Comparison of ENCODE assay signal across 13 cellular contexts in genomic region chr1:91792393-91793032, GRCh38.
DNase-seq lines count a peak whose midpoint lies in the region; ATAC-seq and TF ChIP-seq lines count a peak whose summit lies in the region.
"Had no signal": no experiment of that assay in that cellular context is flagged by ENCODE, and none has a peak within 500 bp of the region (broad histone marks: within the 10 kb centered on the region; RNA-seq: fewer than 3 reads in every experiment).

No MANE protein-coding gene starts in this region.

- TF ChIP-seq EP300 in gastroesophageal sphincter (IDR thresholded peaks at IDR 0.05) = no peak

- H3K36me3 ChIP-seq in H7 (replicated peaks; ENCODE audit: control insufficient read depth, insufficient read depth, low read length) (no peaks in the 10 kb centered on the region), OCI-LY1 (ENCODE audit: insufficient read depth, low read length) (no peaks in the 10 kb centered on the region), gastroesophageal sphincter (peaks cover 0 to 16% of the 10 kb centered on the region in 2 donors), gastrocnemius medialis (no peaks in the 10 kb centered on the region)

- H4K20me1 ChIP-seq in OCI-LY1 (ENCODE audit: insufficient read depth, low read length) = no peaks in the 10 kb centered on the region

- no peaks in the 10 kb centered on the region for H3K9me2 ChIP-seq in OCI-LY1 (ENCODE audit: low read depth, low read length)
- H3K9me2 ChIP-seq: SK-N-SH had no signal

- H3K27me3 ChIP-seq in H7 (ENCODE audit: control insufficient read depth, insufficient read depth, low read length) = peaks cover 2% of the 10 kb centered on the region; the same call in 1 of the 2 replicates
- H3K27me3 ChIP-seq in OCI-LY1 (ENCODE audit: insufficient read depth, low read length) = no peaks in the 10 kb centered on the region
- H3K27me3 ChIP-seq in gastroesophageal sphincter = no peaks in the 10 kb centered on the region
- H3K27me3 ChIP-seq in gastrocnemius medialis = no peaks in the 10 kb centered on the region

- H3K4me3 Mint-ChIP-seq in endothelial cell (ENCODE audit: unreplicated experiment) = no peak overlapping the region
- H3K4me3 Mint-ChIP-seq: stimulated activated naive B cell treated with anti-CD40 and anti-IgM and Interleukin-4, amounts not matched to agents 10 μg/mL and 1 μg/mL and 100 μg/mL, for 72 hours had no signal

- H3K9ac ChIP-seq in OCI-LY1 (ENCODE audit: low read length) = no peak overlapping the region
- H3K9ac ChIP-seq: SK-N-SH had no signal

- H3K9me3 Mint-ChIP-seq in endothelial cell (ENCODE audit: unreplicated experiment) = no peaks in the 10 kb centered on the region

- peaks cover 27% of the 10 kb centered on the region for H3K4me1 Mint-ChIP-seq in endothelial cell (ENCODE audit: unreplicated experiment)
- H3K4me1 Mint-ChIP-seq: stimulated activated naive B cell treated with anti-CD40 and anti-IgM and Interleukin-4, amounts not matched to agents 10 μg/mL and 1 μg/mL and 100 μg/mL, for 72 hours had no signal

- no peak overlapping the region for H2AFZ ChIP-seq in OCI-LY1 (ENCODE audit: low read length)

- ATAC-seq in gastroesophageal sphincter (no peak), gastrocnemius medialis (peak in 1 of 2 donors; percentile 31), HG02973 (IDR thresholded peaks at IDR 0.05; ENCODE audit: unreplicated experiment) (no peak), GM21381 (IDR thresholded peaks at IDR 0.05; ENCODE audit: unreplicated experiment) (no peak)
- ATAC-seq: mucosa of descending colon; stimulated activated naive B cell treated with anti-CD40 and anti-IgM and Interleukin-4, amounts not matched to agents 10 μg/mL and 1 μg/mL and 100 μg/mL, for 72 hours had no signal

- no peak overlapping the region for H3K4me2 ChIP-seq in OCI-LY1 (ENCODE audit: low read length)
- H3K4me2 ChIP-seq: SK-N-SH had no signal

- H3K27ac ChIP-seq in OCI-LY1 (ENCODE audit: low read depth, low read length, poor library complexity, severe bottlenecking) = no peak overlapping the region
- peak overlapping the region; percentile 29 to 55 (median 41) for H3K27ac ChIP-seq in gastroesophageal sphincter
- H3K27ac ChIP-seq in gastrocnemius medialis = peak overlapping the region in 3 of 4 donors; percentile 37 to 54 (median 52)

- H3K4me1 ChIP-seq in OCI-LY1 (ENCODE audit: insufficient read depth, low read length, severe bottlenecking) = no peaks in the 10 kb centered on the region
- H3K4me1 ChIP-seq in gastroesophageal sphincter = peaks cover 20 to 100% (median 60%) of the 10 kb centered on the region in 3 donors
- peaks cover 58 to 79% of the 10 kb centered on the region in 2 donors for H3K4me1 ChIP-seq in gastrocnemius medialis

- H3F3A ChIP-seq in OCI-LY1 (ENCODE audit: insufficient read depth, low read length) = no peaks in the 10 kb centered on the region

- no peaks in the 10 kb centered on the region for H3K79me2 ChIP-seq in OCI-LY1 (ENCODE audit: insufficient read depth, low read length)

- intact Hi-C loops in gastrocnemius medialis (cut with DNase I; ENCODE audit: low total_unique reads) = loop anchor here (5.0 to 10.0 kb wide), 3 partner anchors 90 to 278 kb away; no protein-coding TSS in a partner anchor

- TF ChIP-seq CTCF in OCI-LY1 (IDR thresholded peaks at IDR 0.05; ENCODE audit: low read length) (peak; percentile 27; the same call in 1 of the 2 replicates), gastroesophageal sphincter (IDR thresholded peaks at IDR 0.05) (no peak), gastrocnemius medialis (IDR thresholded peaks at IDR 0.05 in 4 of 5, conservative IDR thresholded peaks at IDR 0.05 in 1 of 5) (no peak), endothelial cell (IDR thresholded peaks at IDR 0.05; ENCODE audit: unreplicated experiment) (no peak)

- H3K36me3 Mint-ChIP-seq in endothelial cell (ENCODE audit: low read depth, unreplicated experiment) = peaks cover 34% of the 10 kb centered on the region
- H3K36me3 Mint-ChIP-seq: stimulated activated naive B cell treated with anti-CD40 and anti-IgM and Interleukin-4, amounts not matched to agents 10 μg/mL and 1 μg/mL and 100 μg/mL, for 72 hours had no signal

- WGBS in gastroesophageal sphincter (ENCODE audit: low coverage in 1 of 2), 2 donors = 38 to 54% methylated on average over 7 to 9 of the region's 9 CpGs

- peak; percentile 31 for DNase-seq in H7
- DNase-seq in gastrocnemius medialis = no peak
- no peak for DNase-seq in DMS114 treated with DMSO at 0.1 percent for 48 hours (lab: John Stamatoyannopoulos, UW; ENCODE audit: unreplicated experiment)
- no peak for DNase-seq in endothelial cell (ENCODE audit: low spot score)
- DNase-seq: activated CD4-positive, alpha-beta T cell treated with anti-CD3 and anti-CD28 coated beads for 48 hours; cortex of kidney; SK-N-SH; stimulated activated naive B cell treated with anti-CD40 and anti-IgM and Interleukin-4, amounts not matched to agents 10 μg/mL and 1 μg/mL and 100 μg/mL, for 72 hours had no signal

- no peaks in the 10 kb centered on the region for H3K9me3 ChIP-seq in OCI-LY1 (ENCODE audit: low read length)
- no peaks in the 10 kb centered on the region for H3K9me3 ChIP-seq in gastroesophageal sphincter
- no peaks in the 10 kb centered on the region for H3K9me3 ChIP-seq in gastrocnemius medialis
- H3K9me3 ChIP-seq: mucosa of descending colon, SK-N-SH had no signal

- H3K4me3 ChIP-seq in H7 (ENCODE audit: insufficient read depth, low read depth, low read length) (no peak overlapping the region), OCI-LY1 (ENCODE audit: low read depth, low read length, poor library complexity, severe bottlenecking) (no peak overlapping the region), gastroesophageal sphincter (no peak overlapping the region), gastrocnemius medialis (no peak overlapping the region)
- H3K4me3 ChIP-seq: mucosa of descending colon had no signal

- no peak for TF ChIP-seq POLR2A in gastroesophageal sphincter (IDR thresholded peaks at IDR 0.05)
- TF ChIP-seq POLR2A in gastrocnemius medialis (IDR thresholded peaks at IDR 0.05) = no peak

- H3K27ac Mint-ChIP-seq in endothelial cell (ENCODE audit: unreplicated experiment) = no peak overlapping the region
- H3K27ac Mint-ChIP-seq: stimulated activated naive B cell treated with anti-CD40 and anti-IgM and Interleukin-4, amounts not matched to agents 10 μg/mL and 1 μg/mL and 100 μg/mL, for 72 hours had no signal

- H3K27me3 Mint-ChIP-seq in endothelial cell (ENCODE audit: unreplicated experiment) = peaks cover 6% of the 10 kb centered on the region
- H3K27me3 Mint-ChIP-seq: stimulated activated naive B cell treated with anti-CD40 and anti-IgM and Interleukin-4, amounts not matched to agents 10 μg/mL and 1 μg/mL and 100 μg/mL, for 72 hours had no signal

- in situ Hi-C loops in gastrocnemius medialis (cut with MboI; ENCODE audit: low sequenced_read_pairs in 4 of 4) = no loop called here
